ENCODE assay signal across 15 cellular contexts in the genomic region with DNA sequence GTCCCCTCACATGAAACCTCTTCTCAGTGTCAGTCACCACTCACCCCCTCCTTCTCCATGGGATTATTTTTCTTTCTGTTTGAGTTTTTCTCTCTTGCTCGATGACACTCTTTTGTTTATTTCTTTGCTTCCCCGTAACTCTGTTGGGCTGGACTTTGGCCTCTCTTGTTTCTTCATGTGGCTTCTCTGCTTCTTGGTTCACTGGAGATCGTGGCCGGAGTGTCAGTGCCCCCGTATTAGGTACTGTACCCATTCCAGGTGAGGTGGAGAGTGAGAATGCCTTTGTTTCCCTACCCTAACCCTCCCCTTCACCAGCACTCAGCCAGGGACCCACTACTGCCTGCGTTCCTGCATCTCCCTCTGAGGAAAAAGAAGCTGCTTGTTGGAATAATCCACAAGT. TPM values are rescaled to one million over a fixed set of nuclear protein-coding genes. Genes with fewer than 3 reads are reported as not detected.
DNase-seq lines count a peak whose midpoint lies in the region; ATAC-seq and TF ChIP-seq lines count a peak whose summit lies in the region.
"Had no signal": no experiment of that assay in that cellular context is flagged by ENCODE, and none has a peak within 500 bp of the region (broad histone marks: within the 10 kb centered on the region; RNA-seq: fewer than 3 reads in every experiment).

No MANE protein-coding gene starts in this region.

- POLR2A ChIA-PET in Caco-2 (lab: Charles Lee), result no interaction called here
- POLR2A ChIA-PET in naive thymus-derived CD8-positive, alpha-beta T cell (lab: Charles Lee), result no interaction called here

- H3K9me3 Mint-ChIP-seq in Caco-2 (ENCODE audit: unreplicated experiment) (no peaks in the 10 kb centered on the region), nephron progenitor cell (no peaks in the 10 kb centered on the region)
- H3K9me3 Mint-ChIP-seq in activated T-helper 17 cell treated with anti-CD3 and anti-CD28 coated beads, Interleukin-2, amount 50 U/mL, for 72 hours, result no peaks in the 10 kb centered on the region
- H3K9me3 Mint-ChIP-seq in stimulated activated memory B cell treated with anti-CD40 and anti-IgM and Interleukin-4, amounts not matched to agents 10 μg/mL and 1 μg/mL and 100 μg/mL, for 72 hours, result no peaks in the 10 kb centered on the region
- no peaks in the 10 kb centered on the region for H3K9me3 Mint-ChIP-seq in naive thymus-derived CD8-positive, alpha-beta T cell
- H3K9me3 Mint-ChIP-seq: CD8-positive, alpha-beta T cell had no signal

- H3K27ac Mint-ChIP-seq in Caco-2 (ENCODE audit: unreplicated experiment) (peak overlapping the region; percentile 9), nephron progenitor cell (no peak overlapping the region)
- peak overlapping the region; percentile 1 for H3K27ac Mint-ChIP-seq in activated T-helper 17 cell treated with anti-CD3 and anti-CD28 coated beads, Interleukin-2, amount 50 U/mL, for 72 hours
- peak overlapping the region; percentile 68 for H3K27ac Mint-ChIP-seq in stimulated activated memory B cell treated with anti-CD40 and anti-IgM and Interleukin-4, amounts not matched to agents 10 μg/mL and 1 μg/mL and 100 μg/mL, for 72 hours
- peak overlapping the region in 3 of 10 donors; percentile 15 to 60 (median 54) for H3K27ac Mint-ChIP-seq in naive thymus-derived CD8-positive, alpha-beta T cell
- H3K27ac Mint-ChIP-seq: CD8-positive, alpha-beta T cell had no signal

- no TSS peak for BruUV-seq in Caco-2 (replicated peaks; lab: Mats Ljungman, UMichigan)

- H3K36me3 Mint-ChIP-seq in Caco-2 (ENCODE audit: insufficient read depth, unreplicated experiment) (peaks cover 82% of the 10 kb centered on the region), nephron progenitor cell (ENCODE audit: low read depth) (peaks cover 64% of the 10 kb centered on the region)
- peaks cover 54% of the 10 kb centered on the region for H3K36me3 Mint-ChIP-seq in activated T-helper 17 cell treated with anti-CD3 and anti-CD28 coated beads, Interleukin-2, amount 50 U/mL, for 72 hours (ENCODE audit: low read depth)
- peaks cover 84% of the 10 kb centered on the region for H3K36me3 Mint-ChIP-seq in stimulated activated memory B cell treated with anti-CD40 and anti-IgM and Interleukin-4, amounts not matched to agents 10 μg/mL and 1 μg/mL and 100 μg/mL, for 72 hours
- H3K36me3 Mint-ChIP-seq in naive thymus-derived CD8-positive, alpha-beta T cell, result peaks cover 0 to 69% (median 24%) of the 10 kb centered on the region in 3 donors

- H3K27me3 ChIP-seq in Caco-2 (replicated peaks; ENCODE audit: control insufficient read depth, insufficient read depth, low read length), result no peaks in the 10 kb centered on the region
- no peaks in the 10 kb centered on the region for H3K27me3 ChIP-seq in effector memory CD4-positive, alpha-beta T cell (replicated peaks; ENCODE audit: control insufficient read depth, insufficient read depth, low read length, poor library complexity, severe bottlenecking)

- no peak overlapping the region for H3K27ac ChIP-seq in effector memory CD4-positive, alpha-beta T cell (ENCODE audit: insufficient read depth, low read length, poor library complexity, severe bottlenecking)
- H3K27ac ChIP-seq: 22Rv1, GM23248 had no signal

- DNase-seq in Caco-2 (no peak), mucosa of descending colon (no peak), nephron progenitor cell (no peak), nucleus accumbens (lab: John Stamatoyannopoulos, UW) (no peak)
- no peak for DNase-seq in naive thymus-derived CD8-positive, alpha-beta T cell
- DNase-seq in effector memory CD4-positive, alpha-beta T cell, result no peak
- DNase-seq: Calu3; CD8-positive, alpha-beta T cell; DMS 273 treated with DMSO at 0.1 percent for 48 hours; GM23248 had no signal

- intact Hi-C loops in Caco-2 (cut with micrococcal nuclease; ENCODE audit: unreplicated experiment), result no loop called here
- intact Hi-C loops in mucosa of descending colon (cut with DNase I, micrococcal nuclease), result loop anchor here in 1 of 2 donors (10.0 kb wide), 1 partner anchor 76 kb away; no protein-coding TSS in a partner anchor

- TF ChIP-seq CTCF in Caco-2 (IDR thresholded peaks at IDR 0.05; ENCODE audit: insufficient read depth in 1 of 2, low read depth in 1 of 2, low read length in 1 of 2, severe bottlenecking in 1 of 2, unreplicated experiment in 1 of 2), result no peak
- TF ChIP-seq CTCF in mucosa of descending colon (IDR thresholded peaks at IDR 0.05), result no peak
- no peak for TF ChIP-seq CTCF in nephron progenitor cell (IDR thresholded peaks at IDR 0.05)

- H3K36me3 ChIP-seq in Caco-2 (ENCODE audit: control insufficient read depth, insufficient read depth, low read length), result peaks cover 7% of the 10 kb centered on the region
- no peaks in the 10 kb centered on the region for H3K36me3 ChIP-seq in mucosa of descending colon (ENCODE audit: low read depth)
- H3K36me3 ChIP-seq in effector memory CD4-positive, alpha-beta T cell (ENCODE audit: control insufficient read depth, insufficient read depth, low read length), result no peaks in the 10 kb centered on the region

- ATAC-seq in activated T-helper 17 cell treated with anti-CD3 and anti-CD28 coated beads, Interleukin-2, amount 50 U/mL, for 72 hours (replicated peaks), result no peak
- ATAC-seq in mucosa of descending colon, result peak; percentile 3
- ATAC-seq in stimulated activated memory B cell treated with anti-CD40 and anti-IgM and Interleukin-4, amounts not matched to agents 10 μg/mL and 1 μg/mL and 100 μg/mL, for 72 hours, result no peak
- no peak for ATAC-seq in naive thymus-derived CD8-positive, alpha-beta T cell
- ATAC-seq: CD8-positive, alpha-beta T cell; HCT116 had no signal

- no peaks in the 10 kb centered on the region for H3K4me1 ChIP-seq in Caco-2
- H3K4me1 ChIP-seq in mucosa of descending colon (ENCODE audit: low read depth), result peaks cover 26% of the 10 kb centered on the region
- no peaks in the 10 kb centered on the region for H3K4me1 ChIP-seq in effector memory CD4-positive, alpha-beta T cell (ENCODE audit: control insufficient read depth, insufficient read depth, low read length, poor library complexity, severe bottlenecking)

- H3K4me3 Mint-ChIP-seq in Caco-2 (ENCODE audit: unreplicated experiment) (no peak overlapping the region), nephron progenitor cell (no peak overlapping the region)
- H3K4me3 Mint-ChIP-seq in activated T-helper 17 cell treated with anti-CD3 and anti-CD28 coated beads, Interleukin-2, amount 50 U/mL, for 72 hours, result no peak overlapping the region
- H3K4me3 Mint-ChIP-seq in stimulated activated memory B cell treated with anti-CD40 and anti-IgM and Interleukin-4, amounts not matched to agents 10 μg/mL and 1 μg/mL and 100 μg/mL, for 72 hours, result no peak overlapping the region
- no peak overlapping the region for H3K4me3 Mint-ChIP-seq in naive thymus-derived CD8-positive, alpha-beta T cell
- H3K4me3 Mint-ChIP-seq: CD14-positive monocyte; CD8-positive, alpha-beta T cell had no signal

- H3K4me1 Mint-ChIP-seq in Caco-2 (ENCODE audit: low read depth, unreplicated experiment), result peaks cover 19% of the 10 kb centered on the region
- H3K4me1 Mint-ChIP-seq in activated T-helper 17 cell treated with anti-CD3 and anti-CD28 coated beads, Interleukin-2, amount 50 U/mL, for 72 hours, result no peaks in the 10 kb centered on the region
- H3K4me1 Mint-ChIP-seq in stimulated activated memory B cell treated with anti-CD40 and anti-IgM and Interleukin-4, amounts not matched to agents 10 μg/mL and 1 μg/mL and 100 μg/mL, for 72 hours, result peaks cover 21% of the 10 kb centered on the region
- peaks cover 0 to 2% (median 0%) of the 10 kb centered on the region in 4 donors for H3K4me1 Mint-ChIP-seq in naive thymus-derived CD8-positive, alpha-beta T cell
- peaks cover 36% of the 10 kb centered on the region for H3K4me1 Mint-ChIP-seq in nephron progenitor cell

- H3K27me3 Mint-ChIP-seq in Caco-2 (ENCODE audit: insufficient read depth, unreplicated experiment) (no peaks in the 10 kb centered on the region), nephron progenitor cell (ENCODE audit: low read depth, poor library complexity) (peaks cover 5% of the 10 kb centered on the region)
- H3K27me3 Mint-ChIP-seq in activated T-helper 17 cell treated with anti-CD3 and anti-CD28 coated beads, Interleukin-2, amount 50 U/mL, for 72 hours, result no peaks in the 10 kb centered on the region
- H3K27me3 Mint-ChIP-seq in stimulated activated memory B cell treated with anti-CD40 and anti-IgM and Interleukin-4, amounts not matched to agents 10 μg/mL and 1 μg/mL and 100 μg/mL, for 72 hours, result no peaks in the 10 kb centered on the region
- no peaks in the 10 kb centered on the region for H3K27me3 Mint-ChIP-seq in naive thymus-derived CD8-positive, alpha-beta T cell

- CTCF ChIA-PET in Caco-2 (lab: Charles Lee), result no interaction called here

- H3K9me3 ChIP-seq in Caco-2 (no peaks in the 10 kb centered on the region), mucosa of descending colon (no peaks in the 10 kb centered on the region)
- no peaks in the 10 kb centered on the region for H3K9me3 ChIP-seq in effector memory CD4-positive, alpha-beta T cell (ENCODE audit: control insufficient read depth, low read length)

- H3K4me3 ChIP-seq in Caco-2 (ENCODE audit: low read depth, low read length) (no peak overlapping the region), mucosa of descending colon (no peak overlapping the region)
- H3K4me3 ChIP-seq in effector memory CD4-positive, alpha-beta T cell (ENCODE audit: insufficient read depth, low read depth, low read length, poor library complexity, severe bottlenecking), result no peak overlapping the region
- H3K4me3 ChIP-seq: GM23248 had no signal

RNA-seq across cellular contexts. Expression of a gene that starts 32.5 kb away (rescaled TPM):
- total RNA-seq in Caco-2 (2022) (4.5 and 5.2 TPM in 2 replicates), mucosa of descending colon (1 to 10 TPM; 2.3 to 7.0 (median 6.3) TPM)
- 1 to 10 TPM; 1.5 to 3.1 TPM for total RNA-seq in activated T-helper 17 cell treated with anti-CD3 and anti-CD28 coated beads, Interleukin-2, amount 50 U/mL, for 72 hours
- total RNA-seq in naive thymus-derived CD8-positive, alpha-beta T cell, result not detected
- under 1 TPM in 2 of 3 donors, not detected in 1; 0.02 to 0.10 TPM for polyA plus RNA-seq in naive thymus-derived CD8-positive, alpha-beta T cell
- total RNA-seq: CD8-positive, alpha-beta T cell had no signal
